1 cellular context compared by ENCODE assay signal in genomic region chr7:27131390-27131819, GRCh38.
TF ChIP-seq lines count a peak whose summit lies in the region.

No MANE protein-coding gene starts in this region.

TF ChIP-seq in liver, 16 proteins besides CTCF, POLR2A, EP300 and RAD21 (continued from another document):
- TF ChIP-seq ATF3 (IDR thresholded peaks at IDR 0.05): no peak
- TF ChIP-seq GABPA (IDR thresholded peaks at IDR 0.05 in 1 of 2, conservative IDR thresholded peaks at IDR 0.05 in 1 of 2): no peak
- TF ChIP-seq, protein P1, sequence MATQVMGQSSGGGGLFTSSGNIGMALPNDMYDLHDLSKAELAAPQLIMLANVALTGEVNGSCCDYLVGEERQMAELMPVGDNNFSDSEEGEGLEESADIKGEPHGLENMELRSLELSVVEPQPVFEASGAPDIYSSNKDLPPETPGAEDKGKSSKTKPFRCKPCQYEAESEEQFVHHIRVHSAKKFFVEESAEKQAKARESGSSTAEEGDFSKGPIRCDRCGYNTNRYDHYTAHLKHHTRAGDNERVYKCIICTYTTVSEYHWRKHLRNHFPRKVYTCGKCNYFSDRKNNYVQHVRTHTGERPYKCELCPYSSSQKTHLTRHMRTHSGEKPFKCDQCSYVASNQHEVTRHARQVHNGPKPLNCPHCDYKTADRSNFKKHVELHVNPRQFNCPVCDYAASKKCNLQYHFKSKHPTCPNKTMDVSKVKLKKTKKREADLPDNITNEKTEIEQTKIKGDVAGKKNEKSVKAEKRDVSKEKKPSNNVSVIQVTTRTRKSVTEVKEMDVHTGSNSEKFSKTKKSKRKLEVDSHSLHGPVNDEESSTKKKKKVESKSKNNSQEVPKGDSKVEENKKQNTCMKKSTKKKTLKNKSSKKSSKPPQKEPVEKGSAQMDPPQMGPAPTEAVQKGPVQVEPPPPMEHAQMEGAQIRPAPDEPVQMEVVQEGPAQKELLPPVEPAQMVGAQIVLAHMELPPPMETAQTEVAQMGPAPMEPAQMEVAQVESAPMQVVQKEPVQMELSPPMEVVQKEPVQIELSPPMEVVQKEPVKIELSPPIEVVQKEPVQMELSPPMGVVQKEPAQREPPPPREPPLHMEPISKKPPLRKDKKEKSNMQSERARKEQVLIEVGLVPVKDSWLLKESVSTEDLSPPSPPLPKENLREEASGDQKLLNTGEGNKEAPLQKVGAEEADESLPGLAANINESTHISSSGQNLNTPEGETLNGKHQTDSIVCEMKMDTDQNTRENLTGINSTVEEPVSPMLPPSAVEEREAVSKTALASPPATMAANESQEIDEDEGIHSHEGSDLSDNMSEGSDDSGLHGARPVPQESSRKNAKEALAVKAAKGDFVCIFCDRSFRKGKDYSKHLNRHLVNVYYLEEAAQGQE (IDR thresholded peaks at IDR 0.05): no peak
- TF ChIP-seq JUND (IDR thresholded peaks at IDR 0.05): no peak
- TF ChIP-seq SP1 (IDR thresholded peaks at IDR 0.05): no peak
- TF ChIP-seq EGR1 (IDR thresholded peaks at IDR 0.05; ENCODE audit: low read depth in 2 of 2): no peak
- no peak for TF ChIP-seq HNF4G (IDR thresholded peaks at IDR 0.05)
- TF ChIP-seq HNF4A (conservative IDR thresholded peaks at IDR 0.05): no peak
- no peak for TF ChIP-seq FOXA2 (IDR thresholded peaks at IDR 0.05)
- no peak for TF ChIP-seq TAF1 (conservative IDR thresholded peaks at IDR 0.05)
- TF ChIP-seq RXRA (IDR thresholded peaks at IDR 0.05): no peak
- no peak for TF ChIP-seq FOXA1 (IDR thresholded peaks at IDR 0.05)
